In the genomic region with DNA sequence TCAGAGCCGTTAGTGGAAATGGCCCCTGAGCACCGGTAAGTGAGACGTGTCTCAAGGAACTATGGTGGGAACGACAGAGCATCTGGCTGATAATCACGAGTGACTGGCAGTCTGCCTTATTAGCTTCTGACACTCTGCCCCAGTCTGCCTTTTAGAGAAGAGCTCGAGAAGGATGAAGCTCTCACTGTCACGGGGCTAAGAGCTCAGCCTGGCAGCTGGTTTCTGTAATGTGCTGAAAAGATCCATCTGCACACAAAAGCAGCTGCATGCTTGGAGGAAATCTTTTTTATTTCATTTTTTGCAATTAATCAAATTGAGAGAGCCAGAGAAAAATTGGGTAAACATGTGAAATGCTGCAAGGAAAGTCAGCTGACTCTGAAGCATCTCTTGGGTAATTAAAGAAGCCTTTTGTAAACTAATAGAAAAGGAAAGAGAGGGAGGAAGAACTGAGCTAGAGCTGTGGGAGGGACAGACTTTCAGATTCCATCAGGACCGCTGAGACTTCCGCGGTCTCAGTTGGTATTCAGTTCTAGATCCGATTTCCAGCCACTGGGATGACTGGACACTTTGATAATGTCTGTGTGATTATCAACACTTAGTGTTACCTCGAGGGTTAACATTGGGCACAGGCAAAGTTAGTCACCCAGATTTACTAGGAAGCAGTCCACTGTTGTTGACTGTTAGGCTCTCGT, we compare ENCODE assay signal across 8 cellular contexts. TPM values are rescaled to one million over a fixed set of nuclear protein-coding genes. Genes with fewer than 3 reads are reported as not detected.
DNase-seq lines count a peak whose midpoint lies in the region; ATAC-seq, FAIRE-seq and TF ChIP-seq lines count a peak whose summit lies in the region.

No MANE protein-coding gene starts in this region.

- H3K27me3 ChIP-seq in tibial nerve = no peaks in the 10 kb centered on the region

- POLR2A ChIA-PET in activated CD4-positive, alpha-beta T cell treated with anti-CD3 and anti-CD28 coated beads for 36 hours (lab: Charles Lee) = interaction anchor here (0.6 to 2.1 kb wide), 4 partner anchors 16 to 84 kb away, joined by 3 to 11 read pairs (median 6); no protein-coding TSS in a partner anchor

- H3K4me3 ChIP-seq in tibial nerve = peak overlapping the region in 2 of 4 donors; percentile 7 to 14

- peak; percentile 69 for DNase-seq in activated CD4-positive, alpha-beta T cell treated with anti-CD3 and anti-CD28 coated beads for 36 hours
- DNase-seq in activated CD4-positive, alpha-beta T cell treated with anti-CD3 and anti-CD28 coated beads, Interleukin-2, amount 50 U/mL, for 4 hours = no peak
- DNase-seq in H54 (ENCODE audit: insufficient read length, low spot score) = peak; percentile 16
- DNase-seq in NCI-H2227 (lab: John Stamatoyannopoulos, UW; ENCODE audit: unreplicated experiment) = peak; percentile 40
- DNase-seq in medulla oblongata (ENCODE audit: extremely low spot score) = peak; percentile 93
- DNase-seq in tibial nerve (ENCODE audit: low spot score in 2 of 2) = peak in 1 of 2 donors; percentile 74
- DNase-seq in COLO668 (lab: John Stamatoyannopoulos, UW; ENCODE audit: unreplicated experiment) = no peak

- H3K27me3 Mint-ChIP-seq in activated CD4-positive, alpha-beta T cell treated with anti-CD3 and anti-CD28 coated beads for 36 hours = no peaks in the 10 kb centered on the region
- peaks cover 6% of the 10 kb centered on the region for H3K27me3 Mint-ChIP-seq in brain

- intact Hi-C loops in activated CD4-positive, alpha-beta T cell treated with anti-CD3 and anti-CD28 coated beads for 36 hours (cut with DNase I, micrococcal nuclease) = loop anchor here in 1 of 2 experiments (1.0 to 10.0 kb wide), 3 partner anchors 16 to 733 kb away; no protein-coding TSS in a partner anchor

- peak overlapping the region; percentile 18 for H3K4me3 Mint-ChIP-seq in activated CD4-positive, alpha-beta T cell treated with anti-CD3 and anti-CD28 coated beads for 36 hours
- H3K4me3 Mint-ChIP-seq in brain = peak overlapping the region; percentile 50 to 75 (median 62)

- peaks cover 94% of the 10 kb centered on the region for H3K4me1 Mint-ChIP-seq in activated CD4-positive, alpha-beta T cell treated with anti-CD3 and anti-CD28 coated beads for 36 hours
- peaks cover 90% of the 10 kb centered on the region for H3K4me1 Mint-ChIP-seq in brain

- H3K27ac Mint-ChIP-seq in activated CD4-positive, alpha-beta T cell treated with anti-CD3 and anti-CD28 coated beads for 36 hours = peak overlapping the region; percentile 18
- peak overlapping the region in 4 of 5 experiments; percentile 82 to 97 (median 88) for H3K27ac Mint-ChIP-seq in brain

- ATAC-seq in activated CD4-positive, alpha-beta T cell treated with anti-CD3 and anti-CD28 coated beads for 36 hours = peak; percentile 79

- 9 to 12% methylated on average over 13 of the region's 13 CpGs for WGBS in tibial nerve, 2 donors

- H3K36me3 Mint-ChIP-seq in activated CD4-positive, alpha-beta T cell treated with anti-CD3 and anti-CD28 coated beads for 36 hours (ENCODE audit: low read depth) = peaks cover 62% of the 10 kb centered on the region
- H3K36me3 Mint-ChIP-seq in brain = no peaks in the 10 kb centered on the region

- H3K27ac ChIP-seq in tibial nerve = peak overlapping the region in 3 of 4 donors; percentile 72 to 80 (median 75)

- no peak for TF ChIP-seq CTCF in brain (conservative IDR thresholded peaks at IDR 0.05)
- TF ChIP-seq CTCF in tibial nerve (IDR thresholded peaks at IDR 0.05) = no peak

- no peaks in the 10 kb centered on the region for H3K9me3 ChIP-seq in tibial nerve

- no peak for FAIRE-seq in H54 (lab: Jason Lieb, UNC)

- no peaks in the 10 kb centered on the region for H3K36me3 ChIP-seq in tibial nerve

- no peak for TF ChIP-seq POLR2A in H54 (IDR thresholded peaks at IDR 0.05; ENCODE audit: low read depth, low read length)
- no peak for TF ChIP-seq POLR2A in tibial nerve (IDR thresholded peaks at IDR 0.05)

- TF ChIP-seq EP300 in tibial nerve (IDR thresholded peaks at IDR 0.05) = peak; percentile 55 to 75

- CTCF ChIA-PET in activated CD4-positive, alpha-beta T cell treated with anti-CD3 and anti-CD28 coated beads for 36 hours (lab: Charles Lee) = interaction anchor here (0.8 to 2.7 kb wide), 11 partner anchors 12 to 402 kb away, joined by 3 to 12 read pairs (median 4); no protein-coding TSS in a partner anchor

- peaks cover 0 to 64% (median 44%) of the 10 kb centered on the region in 4 donors for H3K4me1 ChIP-seq in tibial nerve

- H3K9me3 Mint-ChIP-seq in activated CD4-positive, alpha-beta T cell treated with anti-CD3 and anti-CD28 coated beads for 36 hours (ENCODE audit: low read depth) = no peaks in the 10 kb centered on the region
- peaks cover 0 to 9% (median 0%) of the 10 kb centered on the region in 5 experiments for H3K9me3 Mint-ChIP-seq in brain

RNA-seq across cellular contexts. Expression of a gene that starts 24.4 kb away (rescaled TPM):
- total RNA-seq in activated CD4-positive, alpha-beta T cell treated with anti-CD3 and anti-CD28 coated beads for 36 hours = 10 to 100 TPM; 47.0 to 65.7 TPM
- polyA plus RNA-seq in brain (ENCODE audit: insufficient read depth, low read depth, low replicate concordance) = 8,940 TPM
- 1,000 to 10,000 TPM in 3 of 4 donors, 100 to 1,000 TPM in 1; 831 to 1,485 (median 1,405) TPM for total RNA-seq in tibial nerve

Comparison
In these comparisons a context has a peak if more than half of its experiments do, and no peak if none do; other contexts are left out.
1. DNase-seq: peak in activated CD4-positive, alpha-beta T cell treated with anti-CD3 and anti-CD28 coated beads for 36 hours (single experiment), H54 (single experiment), NCI-H2227 (single experiment) and medulla oblongata (single experiment); none in activated CD4-positive, alpha-beta T cell treated with anti-CD3 and anti-CD28 coated beads, Interleukin-2, amount 50 U/mL, for 4 hours (0 of 2) and COLO668 (single experiment).
2. RNA of a gene that starts 24.4 kb away (total RNA-seq): 831 to 1,485 TPM in tibial nerve; 47.0 to 65.7 TPM in activated CD4-positive, alpha-beta T cell treated with anti-CD3 and anti-CD28 coated beads for 36 hours; every median in the first group is over 10 times any median in the second.